ENCODE assay signal across 8 cellular contexts in genomic region chr22:17637490-17638181, GRCh38. TPM values are rescaled to one million over a fixed set of nuclear protein-coding genes. Genes with fewer than 3 reads are reported as not detected.
DNase-seq lines count a peak whose midpoint lies in the region; ATAC-seq and TF ChIP-seq lines count a peak whose summit lies in the region.

No MANE protein-coding gene starts in this region.

- H3K9me3 ChIP-seq in left ventricle myocardium inferior (replicated peaks) (no peaks in the 10 kb centered on the region), ascending aorta (no peaks in the 10 kb centered on the region), lung (ENCODE audit: control insufficient read depth in 2 of 2, insufficient read depth in 1 of 2, low read length in 1 of 2) (no peaks in the 10 kb centered on the region), aorta (ENCODE audit: control insufficient read depth, low read length) (no peaks in the 10 kb centered on the region)

- 50 to 56% methylated on average over 10 of the region's 10 CpGs for WGBS in lung, 2 donors
- WGBS in aorta, 2 donors, result 51 to 52% methylated on average over 10 of the region's 10 CpGs

- ATAC-seq in left cardiac atrium, result no peak
- ATAC-seq in lung (ENCODE audit: insufficient read depth, low FRiP score), result no peak
- no peak for ATAC-seq in aorta (ENCODE audit: low FRiP score)
- ATAC-seq in GM21786 (IDR thresholded peaks at IDR 0.05; ENCODE audit: unreplicated experiment), result no peak

- H3K4me1 ChIP-seq in left ventricle myocardium inferior, result peaks cover 33% of the 10 kb centered on the region
- peaks cover 5 to 11% of the 10 kb centered on the region in 2 donors for H3K4me1 ChIP-seq in ascending aorta
- peaks cover 4 to 8% of the 10 kb centered on the region in 2 donors for H3K4me1 ChIP-seq in lung (ENCODE audit: control insufficient read depth in 2 of 2, insufficient read depth in 2 of 2, low read length in 2 of 2)
- no peaks in the 10 kb centered on the region for H3K4me1 ChIP-seq in aorta (ENCODE audit: control insufficient read depth in 1 of 2, insufficient read depth in 2 of 2, low read length in 2 of 2)

- H3K4me3 ChIP-seq in left ventricle myocardium inferior (peak overlapping the region; percentile 93), ascending aorta (peak overlapping the region; percentile 70 to 91), lung (peak overlapping the region; percentile 73), aorta (ENCODE audit: low read length in 2 of 2) (peak overlapping the region in 1 of 2 donors; percentile 44)

- no peaks in the 10 kb centered on the region for H3K36me3 ChIP-seq in left ventricle myocardium inferior
- no peaks in the 10 kb centered on the region for H3K36me3 ChIP-seq in ascending aorta
- no peaks in the 10 kb centered on the region for H3K36me3 ChIP-seq in lung (ENCODE audit: control insufficient read depth in 2 of 2, insufficient read depth in 2 of 2, low read length in 2 of 2)
- no peaks in the 10 kb centered on the region for H3K36me3 ChIP-seq in aorta (ENCODE audit: control insufficient read depth in 1 of 2, insufficient read depth in 2 of 2, low read length in 1 of 2)

- no peak for TF ChIP-seq CTCF in left ventricle myocardium inferior (IDR thresholded peaks at IDR 0.05; ENCODE audit: borderline replicate concordance)
- TF ChIP-seq CTCF in ascending aorta (IDR thresholded peaks at IDR 0.05), result no peak
- no peak for TF ChIP-seq CTCF in lung (IDR thresholded peaks at IDR 0.05; ENCODE audit: control extremely low read depth, extremely low read depth)

- H3K27me3 ChIP-seq in left ventricle myocardium inferior (ENCODE audit: low read depth) (no peaks in the 10 kb centered on the region), ascending aorta (no peaks in the 10 kb centered on the region), lung (ENCODE audit: control insufficient read depth, insufficient read depth) (no peaks in the 10 kb centered on the region), aorta (ENCODE audit: control insufficient read depth in 1 of 2, insufficient read depth in 2 of 2, low read length in 1 of 2) (no peaks in the 10 kb centered on the region)

- H3K27ac ChIP-seq in left ventricle myocardium inferior (replicated peaks) (peak overlapping the region; percentile 99), ascending aorta (peak overlapping the region; percentile 96 to 100), lung (ENCODE audit: low read depth in 1 of 2, low read length in 1 of 2) (peak overlapping the region; percentile 99), aorta (ENCODE audit: low read depth in 1 of 2, low read length in 2 of 2) (peak overlapping the region; percentile 64 to 97)

- DNase-seq in left ventricle myocardium inferior (no peak), left cardiac atrium (no peak), ascending aorta (ENCODE audit: low spot score in 2 of 2) (no peak), lung (ENCODE audit: low spot score) (no peak), aorta (no peak), activated gamma-delta T cell treated with Interleukin-2 at 50 U/mL for 16 hours (no peak), SIG-M5 (lab: John Stamatoyannopoulos, UW) (no peak)

- intact Hi-C loops in left ventricle myocardium inferior (cut with micrococcal nuclease), result loop anchor here (10.0 kb wide), 1 partner anchor 63 kb away; no protein-coding TSS in a partner anchor
- intact Hi-C loops in left cardiac atrium (cut with DNase I), result loop anchor here in 1 of 2 donors (5.0 kb wide), 1 partner anchor 70 kb away; no protein-coding TSS in a partner anchor
- intact Hi-C loops in ascending aorta (cut with DNase I), result loop anchor here (1.0 to 5.0 kb wide), 6 partner anchors 9 to 553 kb away; partner anchors contain the start of genes ATP6V1E1, HDHD5, IL17RA and PEX26
- intact Hi-C loops in aorta (cut with DNase I), result loop anchor here in 1 of 2 donors (5.0 kb wide), 1 partner anchor 465 kb away; no protein-coding TSS in a partner anchor

RNA-seq across cellular contexts. Expression of gene BCL2L13, which starts 0.9 kb away (rescaled TPM):
- 111 TPM for total RNA-seq in left ventricle myocardium inferior
- total RNA-seq in left cardiac atrium, result 10 to 100 TPM; 51.2 to 59.7 TPM
- 4.6 TPM for total RNA-seq in ascending aorta
- 10 to 100 TPM; 41.0 to 52.4 TPM for total RNA-seq in lung
- 10 to 100 TPM; 21.4 to 26.5 TPM for polyA plus RNA-seq in lung
- total RNA-seq in aorta, result 10 to 100 TPM; 31.7 to 39.9 TPM
- polyA plus RNA-seq in aorta, result 10 to 100 TPM; 22.8 to 24.3 TPM

RNA-seq across cellular contexts. Expression of gene ATP6V1E1, which starts 9.1 kb away (rescaled TPM):
- total RNA-seq in left ventricle myocardium inferior (213 TPM), left cardiac atrium (100 to 1,000 TPM; 142 to 191 TPM), ascending aorta (94.6 TPM), lung (100 to 1,000 TPM; 120 to 128 TPM), aorta (100 to 1,000 TPM in 1 of 2 donors, 10 to 100 TPM in 1; 93.0 to 116 TPM)
- polyA plus RNA-seq in lung (100 to 1,000 TPM; 109 to 199 TPM), aorta (100 to 1,000 TPM; 137 to 163 TPM)
